In genomic region chr13:29459818-29460335, GRCh38 we compare ENCODE assay signal across 18 cellular contexts.
"Had no signal": no experiment of that assay in that cellular context is flagged by ENCODE, and none has a peak within 500 bp of the region (broad histone marks: within the 10 kb centered on the region; RNA-seq: fewer than 3 reads in every experiment).

No MANE protein-coding gene starts in this region.

- DNase-seq: effector CD4-positive, alpha-beta T cell; endodermal cell; foreskin melanocyte; head of caudate nucleus; kidney glomerular epithelial cell; naive thymus-derived CD4-positive, alpha-beta T cell; nephron progenitor cell; stimulated activated CD4-positive, alpha-beta T cell treated with anti-CD3 and anti-CD28 coated beads, Interleukin-2, amount 100 ng/mL, for 48 hours; stimulated activated CD8-positive, alpha-beta memory T cell treated with anti-CD3 and anti-CD28 coated beads, Interleukin-4, amount 100 ng/mL, for 48 hours; stimulated activated naive CD8-positive, alpha-beta T cell treated with anti-CD3 and anti-CD28 coated beads, Interleukin-15, Interleukin-2, amounts not matched to agents 100 U/mL and 50 U/mL, for 24 hours; thyroid gland; upper lobe of left lung; uterus had no signal

- H3K27ac Mint-ChIP-seq: endodermal cell; naive thymus-derived CD4-positive, alpha-beta T cell; nephron progenitor cell; stimulated activated effector memory CD8-positive, alpha-beta T cell treated with anti-CD3 and anti-CD28 coated beads, Interleukin-12 subunit alpha, Interleukin-12 subunit beta, amount 100 ng/mL, for 72 hours had no signal

- H3K4me3 ChIP-seq: coronary artery, hepatocyte, smooth muscle cell, suprapubic skin, thyroid gland, upper lobe of left lung, uterus had no signal

- H3K4me1 Mint-ChIP-seq: naive thymus-derived CD4-positive, alpha-beta T cell; nephron progenitor cell; stimulated activated effector memory CD8-positive, alpha-beta T cell treated with anti-CD3 and anti-CD28 coated beads, Interleukin-12 subunit alpha, Interleukin-12 subunit beta, amount 100 ng/mL, for 72 hours had no signal

- H3K9me3 ChIP-seq: suprapubic skin, thyroid gland, upper lobe of left lung, uterus had no signal

- H3K27me3 ChIP-seq: suprapubic skin, thyroid gland, upper lobe of left lung, uterus had no signal

- H3K9me3 Mint-ChIP-seq: endodermal cell; nephron progenitor cell; stimulated activated effector memory CD8-positive, alpha-beta T cell treated with anti-CD3 and anti-CD28 coated beads, Interleukin-12 subunit alpha, Interleukin-12 subunit beta, amount 100 ng/mL, for 72 hours had no signal

- H3K4me3 Mint-ChIP-seq: endodermal cell; naive thymus-derived CD4-positive, alpha-beta T cell; nephron progenitor cell; stimulated activated effector memory CD8-positive, alpha-beta T cell treated with anti-CD3 and anti-CD28 coated beads, Interleukin-12 subunit alpha, Interleukin-12 subunit beta, amount 100 ng/mL, for 72 hours had no signal

- H3K36me3 ChIP-seq: suprapubic skin, thyroid gland, upper lobe of left lung, uterus had no signal

- H3K4me1 ChIP-seq: suprapubic skin, thyroid gland, upper lobe of left lung, uterus had no signal

- H3K36me3 Mint-ChIP-seq: naive thymus-derived CD4-positive, alpha-beta T cell; stimulated activated effector memory CD8-positive, alpha-beta T cell treated with anti-CD3 and anti-CD28 coated beads, Interleukin-12 subunit alpha, Interleukin-12 subunit beta, amount 100 ng/mL, for 72 hours had no signal
